ENCODE assay signal across 8 cellular contexts in the genomic region with DNA sequence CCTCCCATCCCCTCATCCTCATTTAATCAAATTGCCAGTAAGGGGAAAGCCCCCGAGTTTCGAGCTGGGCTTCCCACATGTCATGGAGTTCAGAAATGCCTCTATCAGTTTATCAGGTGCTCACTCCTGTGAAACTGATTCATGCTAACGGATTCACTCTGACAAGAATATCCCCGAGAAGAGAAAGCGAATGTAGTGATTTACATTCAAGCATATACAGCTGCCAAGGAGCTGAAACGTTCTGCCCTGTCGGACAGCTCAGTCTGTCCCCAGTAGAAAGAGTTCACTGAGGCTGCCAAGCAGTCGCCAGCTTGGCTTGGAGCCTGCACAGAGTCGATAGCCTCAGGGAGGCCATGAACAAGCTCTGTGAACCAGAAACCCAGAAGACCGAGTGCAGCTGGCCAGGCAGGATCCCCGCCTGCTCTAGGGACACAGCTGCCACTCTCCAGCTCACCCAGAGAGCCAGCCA.
DNase-seq lines count a peak whose midpoint lies in the region; ATAC-seq and TF ChIP-seq lines count a peak whose summit lies in the region.

No MANE protein-coding gene starts in this region.

- DNase-seq in GM19238 (ENCODE audit: insufficient read length, low spot score) (peak; percentile 19), amygdala (lab: John Stamatoyannopoulos, UW) (peak in 53 of 56 donors; percentile 26 to 92 (median 75)), OCI-M1 (lab: John Stamatoyannopoulos, UW) (no peak), iPS-NIHi11 (ENCODE audit: low spot score) (no peak), HPDE6-E6E7 (ENCODE audit: extremely low spot score) (no peak)

- H3K36me3 Mint-ChIP-seq in nephron (ENCODE audit: low read depth), result no peaks in the 10 kb centered on the region

- H3K9me3 Mint-ChIP-seq in nephron, result no peaks in the 10 kb centered on the region

- H3K4me3 Mint-ChIP-seq in nephron, result peak overlapping the region in 1 of 3 experiments; percentile 21

- peak overlapping the region; percentile 12 to 77 (median 31) for H3K27ac Mint-ChIP-seq in nephron

- peak overlapping the region; percentile 31 for H3K27ac ChIP-seq in C4-2B

- H3K27me3 Mint-ChIP-seq in nephron (ENCODE audit: low read depth), result peaks cover 4% of the 10 kb centered on the region

- TF ChIP-seq CTCF in C4-2B (conservative IDR thresholded peaks at IDR 0.05) (no peak), nephron (IDR thresholded peaks at IDR 0.05; ENCODE audit: unreplicated experiment in 3 of 3) (no peak)

- peaks cover 59% of the 10 kb centered on the region for H3K4me1 Mint-ChIP-seq in nephron

- ATAC-seq in HG03097 (IDR thresholded peaks at IDR 0.05; ENCODE audit: low FRiP score, unreplicated experiment), result peak; percentile 82

Comparison
In these comparisons a context has a peak if more than half of its experiments do, and no peak if none do; other contexts are left out.
1. DNase-seq: peak in GM19238 (single experiment) and amygdala (53 of 56); none in OCI-M1 (single experiment), iPS-NIHi11 (single experiment) and HPDE6-E6E7 (single experiment).